18 cellular contexts compared by ENCODE assay signal in genomic region chr17:73198201-73198929, GRCh38. TPM values are rescaled to one million over a fixed set of nuclear protein-coding genes. Genes with fewer than 3 reads are reported as not detected.
DNase-seq lines count a peak whose midpoint lies in the region; ATAC-seq and TF ChIP-seq lines count a peak whose summit lies in the region.
"Had no signal": no experiment of that assay in that cellular context is flagged by ENCODE, and none has a peak within 500 bp of the region (broad histone marks: within the 10 kb centered on the region; RNA-seq: fewer than 3 reads in every experiment).

No MANE protein-coding gene starts in this region.

- no peak for ATAC-seq in CD4-positive, alpha-beta T cell (ENCODE audit: poor library complexity)
- ATAC-seq in activated T-helper 17 cell treated with anti-CD3 and anti-CD28 coated beads, Interleukin-2, amount 50 U/mL, for 72 hours (replicated peaks) = no peak
- no peak for ATAC-seq in naive thymus-derived CD8-positive, alpha-beta T cell
- no peak for ATAC-seq in HG03432 (IDR thresholded peaks at IDR 0.05; ENCODE audit: unreplicated experiment)
- ATAC-seq in GM21423 (IDR thresholded peaks at IDR 0.05; ENCODE audit: unreplicated experiment) = no peak
- no peak for ATAC-seq in T-cell (replicated peaks in 1 of 4)

- intact Hi-C loops in CD4-positive, alpha-beta T cell (cut with DNase I, micrococcal nuclease) = loop anchor here (2.0 to 10.0 kb wide), 3 partner anchors 32 to 474 kb away; partner anchors contain the start of gene CDC42EP4 (in 1 of the 2)

- no peaks in the 10 kb centered on the region for H3K9me3 Mint-ChIP-seq in CD4-positive, alpha-beta T cell
- H3K9me3 Mint-ChIP-seq in activated T-helper 17 cell treated with anti-CD3 and anti-CD28 coated beads, Interleukin-2, amount 50 U/mL, for 72 hours = no peaks in the 10 kb centered on the region
- peaks cover 0 to 2% (median 0%) of the 10 kb centered on the region in 9 donors for H3K9me3 Mint-ChIP-seq in naive thymus-derived CD8-positive, alpha-beta T cell
- H3K9me3 Mint-ChIP-seq in T-cell = no peaks in the 10 kb centered on the region
- H3K9me3 Mint-ChIP-seq: HFFc6 had no signal

- CTCF ChIA-PET in CD4-positive, alpha-beta T cell (lab: Charles Lee) = no interaction called here
- CTCF ChIA-PET in T-cell (lab: Charles Lee) = no interaction called here

- POLR2A ChIA-PET in CD4-positive, alpha-beta T cell (lab: Charles Lee) = no interaction called here
- POLR2A ChIA-PET in naive thymus-derived CD8-positive, alpha-beta T cell (lab: Charles Lee) = interaction anchor here (0.7 to 7.4 kb wide), 3 partner anchors 9 to 33 kb away, joined by 4 to 59 read pairs (median 6); a partner anchor contains a TSS
- POLR2A ChIA-PET in T-cell (lab: Charles Lee) = interaction anchor here in 1 of 2 donors (0.6 kb wide), 1 partner anchor 29 kb away, joined by 3 read pairs; no protein-coding TSS in a partner anchor

- H3K4me1 Mint-ChIP-seq in CD4-positive, alpha-beta T cell (ENCODE audit: low read depth) = peaks cover 33% of the 10 kb centered on the region
- peaks cover 25% of the 10 kb centered on the region for H3K4me1 Mint-ChIP-seq in activated T-helper 17 cell treated with anti-CD3 and anti-CD28 coated beads, Interleukin-2, amount 50 U/mL, for 72 hours
- H3K4me1 Mint-ChIP-seq in naive thymus-derived CD8-positive, alpha-beta T cell = peaks cover 21 to 70% (median 37%) of the 10 kb centered on the region in 4 donors
- H3K4me1 Mint-ChIP-seq in T-cell = peaks cover 37 to 49% (median 47%) of the 10 kb centered on the region in 3 donors

- H3K27me3 ChIP-seq in CD4-positive, alpha-beta T cell (ENCODE audit: control insufficient read depth, insufficient read depth, low read length) = no peaks in the 10 kb centered on the region
- H3K27me3 ChIP-seq: BLaER1 had no signal

- H3K27ac Mint-ChIP-seq in CD4-positive, alpha-beta T cell = peak overlapping the region; percentile 51
- H3K27ac Mint-ChIP-seq in activated T-helper 17 cell treated with anti-CD3 and anti-CD28 coated beads, Interleukin-2, amount 50 U/mL, for 72 hours = peak overlapping the region; percentile 40
- H3K27ac Mint-ChIP-seq in naive thymus-derived CD8-positive, alpha-beta T cell = peak overlapping the region in 9 of 10 donors; percentile 5 to 84 (median 45)
- no peak overlapping the region for H3K27ac Mint-ChIP-seq in T-cell
- H3K27ac Mint-ChIP-seq: HFFc6 had no signal

- no peaks in the 10 kb centered on the region for H3K27me3 Mint-ChIP-seq in CD4-positive, alpha-beta T cell
- no peaks in the 10 kb centered on the region for H3K27me3 Mint-ChIP-seq in activated T-helper 17 cell treated with anti-CD3 and anti-CD28 coated beads, Interleukin-2, amount 50 U/mL, for 72 hours
- H3K27me3 Mint-ChIP-seq in naive thymus-derived CD8-positive, alpha-beta T cell = no peaks in the 10 kb centered on the region
- H3K27me3 Mint-ChIP-seq in T-cell = no peaks in the 10 kb centered on the region

- TF ChIP-seq CTCF in CD4-positive, alpha-beta T cell (IDR thresholded peaks at IDR 0.05) = no peak

- H3K9me3 ChIP-seq in CD4-positive, alpha-beta T cell (ENCODE audit: control insufficient read depth, low read length) = no peaks in the 10 kb centered on the region
- H3K9me3 ChIP-seq: BLaER1 had no signal

- H3K4me3 Mint-ChIP-seq in CD4-positive, alpha-beta T cell = no peak overlapping the region
- no peak overlapping the region for H3K4me3 Mint-ChIP-seq in activated T-helper 17 cell treated with anti-CD3 and anti-CD28 coated beads, Interleukin-2, amount 50 U/mL, for 72 hours
- no peak overlapping the region for H3K4me3 Mint-ChIP-seq in naive thymus-derived CD8-positive, alpha-beta T cell
- no peak overlapping the region for H3K4me3 Mint-ChIP-seq in T-cell
- H3K4me3 Mint-ChIP-seq: HFFc6 had no signal

- DNase-seq in activated effector memory CD4-positive, alpha-beta T cell treated with anti-CD3 and anti-CD28 coated beads, Interleukin-2, amount 50 U/mL, for 16 hours = peak; percentile 48
- no peak for DNase-seq in activated effector memory CD4-positive, alpha-beta T cell treated with Interleukin-2 at 50 U/mL for 16 hours
- DNase-seq in CD4-positive, alpha-beta T cell = no peak
- DNase-seq in naive thymus-derived CD8-positive, alpha-beta T cell = no peak
- DNase-seq in T-cell = no peak
- DNase-seq: DMS 273 treated with DMSO at 0.1 percent for 48 hours, GF-D8, HFFc6, Kasumi-1, MM.1S, NCI-H2107, NCI-H2227 treated with DMSO at 0.1 percent for 48 hours, NCI-H524, PC-9 had no signal

- H3K36me3 Mint-ChIP-seq in CD4-positive, alpha-beta T cell (ENCODE audit: low read depth) = peaks cover 85% of the 10 kb centered on the region
- peaks cover 83% of the 10 kb centered on the region for H3K36me3 Mint-ChIP-seq in activated T-helper 17 cell treated with anti-CD3 and anti-CD28 coated beads, Interleukin-2, amount 50 U/mL, for 72 hours (ENCODE audit: low read depth)
- H3K36me3 Mint-ChIP-seq in naive thymus-derived CD8-positive, alpha-beta T cell = peaks cover 9 to 75% (median 46%) of the 10 kb centered on the region in 3 donors
- H3K36me3 Mint-ChIP-seq in T-cell = peaks cover 62% of the 10 kb centered on the region

- H3K27ac ChIP-seq in CD4-positive, alpha-beta T cell (ENCODE audit: low read depth, low read length) = no peak overlapping the region
- H3K27ac ChIP-seq: BLaER1, PC-9 had no signal

RNA-seq across cellular contexts. Expression of gene COG1, which starts 5.5 kb away (rescaled TPM):
- 10 to 100 TPM; 83.0 to 86.2 TPM for total RNA-seq in CD4-positive, alpha-beta T cell
- 10 to 100 TPM; 22.5 to 27.3 TPM for total RNA-seq in activated T-helper 17 cell treated with anti-CD3 and anti-CD28 coated beads, Interleukin-2, amount 50 U/mL, for 72 hours
- total RNA-seq in naive thymus-derived CD8-positive, alpha-beta T cell = 10 to 100 TPM; 85.0 to 97.4 TPM
- polyA plus RNA-seq in naive thymus-derived CD8-positive, alpha-beta T cell = 10 to 100 TPM; 17.0 to 38.0 (median 30.5) TPM
- 10 to 100 TPM; 66.3 to 77.2 (median 73.3) TPM for total RNA-seq in T-cell

RNA-seq across cellular contexts. Expression of gene SSTR2, which starts 33.6 kb away (rescaled TPM):
- total RNA-seq in CD4-positive, alpha-beta T cell = not detected
- under 1 TPM; 0.04 to 0.90 TPM for total RNA-seq in activated T-helper 17 cell treated with anti-CD3 and anti-CD28 coated beads, Interleukin-2, amount 50 U/mL, for 72 hours
- total RNA-seq in naive thymus-derived CD8-positive, alpha-beta T cell = not detected
- not detected for polyA plus RNA-seq in naive thymus-derived CD8-positive, alpha-beta T cell
- total RNA-seq in T-cell = not detected
- total RNA-seq: PC-9 had no signal

Comparison
In these comparisons a context has a peak if more than half of its experiments do, and no peak if none do; other contexts are left out.
1. H3K27ac Mint-ChIP-seq: peak in CD4-positive, alpha-beta T cell (single experiment), activated T-helper 17 cell treated with anti-CD3 and anti-CD28 coated beads, Interleukin-2, amount 50 U/mL, for 72 hours (single experiment) and naive thymus-derived CD8-positive, alpha-beta T cell (9 of 10); none in T-cell (0 of 2).